Comparison of ENCODE assay signal across 19 cellular contexts in the genomic region with DNA sequence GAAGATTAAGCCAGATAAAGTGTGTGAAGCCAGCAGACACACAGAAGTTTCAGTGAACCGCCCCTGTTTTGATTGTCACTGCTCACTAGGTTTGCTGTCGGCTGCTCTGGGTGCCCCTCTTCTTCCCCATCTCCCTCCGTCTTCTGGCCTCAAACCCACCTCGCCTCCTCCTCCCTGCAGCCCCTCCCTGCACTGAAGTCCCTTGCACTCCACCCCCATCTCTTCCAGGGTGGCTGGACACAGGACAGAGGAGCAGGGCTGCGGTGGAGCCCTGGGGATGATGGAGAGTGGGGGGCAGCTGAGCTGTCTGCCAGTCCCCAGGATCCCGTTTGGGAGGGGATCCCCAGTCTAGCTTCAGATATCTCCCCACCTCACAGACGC. TPM values are rescaled to one million over a fixed set of nuclear protein-coding genes. Genes with fewer than 3 reads are reported as not detected.
"Had no signal": no experiment of that assay in that cellular context is flagged by ENCODE, and none has a peak within 500 bp of the region (broad histone marks: within the 10 kb centered on the region; RNA-seq: fewer than 3 reads in every experiment).

No MANE protein-coding gene starts in this region.

- H3K9me3 Mint-ChIP-seq: activated CD8-positive, alpha-beta T cell treated with anti-CD3 and anti-CD28 coated beads for 36 hours; activated T-cell treated with anti-CD3 and anti-CD28 coated beads, Interleukin-2, amount 50 U/mL, for 4 hours; endodermal cell; naive B cell had no signal

- H3K4me3 ChIP-seq: gastroesophageal sphincter, left lung, transverse colon had no signal

- H3K9me3 ChIP-seq: gastroesophageal sphincter, left lung, transverse colon had no signal

- H3K36me3 ChIP-seq: gastroesophageal sphincter, left lung, transverse colon had no signal

- H3K4me1 ChIP-seq: left lung had no signal

- H3K4me3 Mint-ChIP-seq: activated CD8-positive, alpha-beta T cell treated with anti-CD3 and anti-CD28 coated beads for 36 hours; activated T-cell treated with anti-CD3 and anti-CD28 coated beads, Interleukin-2, amount 50 U/mL, for 4 hours had no signal

- H3K27ac ChIP-seq: gastroesophageal sphincter, left lung, transverse colon had no signal

- FAIRE-seq: keratinocyte, small intestine had no signal

- H3K27ac Mint-ChIP-seq: activated CD8-positive, alpha-beta T cell treated with anti-CD3 and anti-CD28 coated beads for 36 hours; endodermal cell had no signal

- H3K36me3 Mint-ChIP-seq: naive B cell had no signal

- ATAC-seq: activated CD8-positive, alpha-beta T cell treated with anti-CD3 and anti-CD28 coated beads for 36 hours; gastroesophageal sphincter; left lung had no signal

- DNase-seq: activated CD4-positive, alpha-beta T cell treated with anti-CD3 and anti-CD28 coated beads for 4 hours; activated CD8-positive, alpha-beta T cell treated with anti-CD3 and anti-CD28 coated beads for 36 hours; activated effector memory CD4-positive, alpha-beta T cell treated with Interleukin-2 at 50 U/mL for 16 hours; activated naive CD4-positive, alpha-beta T cell treated with anti-CD3 and anti-CD28 coated beads, Interleukin-2, amount 50 U/mL, for 16 hours; activated T-cell treated with anti-CD3 and anti-CD28 coated beads, Interleukin-2, amount 50 U/mL, for 4 hours; naive B cell; small intestine; stimulated activated CD4-positive, alpha-beta T cell treated with anti-CD3 and anti-CD28 coated beads, Interleukin-4, amount 100 ng/mL, for 4 hours; stimulated activated CD8-positive, alpha-beta memory T cell treated with anti-CD3 and anti-CD28 coated beads, Interleukin-4, amount 100 ng/mL, for 48 hours; stimulated activated naive CD4-positive, alpha-beta T cell treated with Interleukin-2 at 50 U/mL for 16 hours; substantia nigra; T-helper 2 cell; transverse colon had no signal

RNA-seq across cellular contexts. Expression of a gene that starts 53.5 kb away (rescaled TPM):
- total RNA-seq: chondrocyte, endodermal cell, epithelial cell of proximal tubule had no signal
